Comparison of ENCODE assay signal across 35 cellular contexts in the genomic region with DNA sequence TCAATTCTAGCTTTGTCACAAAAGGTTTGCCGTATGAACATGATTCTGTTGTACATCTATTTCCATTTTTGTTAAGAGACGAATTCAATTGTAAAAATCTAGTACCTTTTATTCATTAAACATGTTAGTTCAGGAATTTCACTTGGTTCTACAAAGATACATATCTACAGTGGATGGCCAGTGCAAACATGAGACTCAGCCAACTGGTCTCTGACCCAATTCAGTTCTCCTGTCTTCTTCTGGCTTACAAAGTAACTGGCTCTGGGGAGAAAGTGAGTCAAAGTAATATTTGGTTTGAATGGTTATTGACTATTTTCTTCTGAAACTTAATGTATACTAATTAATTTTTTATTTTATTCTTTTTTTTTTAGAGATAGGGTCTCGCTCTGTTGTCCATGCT.
"Had no signal": no experiment of that assay in that cellular context is flagged by ENCODE, and none has a peak within 500 bp of the region (broad histone marks: within the 10 kb centered on the region; RNA-seq: fewer than 3 reads in every experiment).

No MANE protein-coding gene starts in this region.

- H3K4me2 ChIP-seq: KMS-11 had no signal

- DNase-seq: Karpas-422, Kasumi-1, MG63, MM.1S, MV-4-11, NCI-H1048, NCI-H1092, NCI-H1092 treated with DMSO at 0.1 percent for 48 hours, NCI-H1105, NCI-H1105 treated with DMSO at 0.1 percent for 48 hours, NCI-H1417, NCI-H1417 treated with DMSO at 0.1 percent for 48 hours, NCI-H1436, NCI-H1436 treated with DMSO at 0.1 percent for 48 hours, NCI-H146, NCI-H1694, NCI-H1694 treated with DMSO at 0.1 percent for 48 hours, NCI-H187, NCI-H187 treated with DMSO at 0.1 percent for 48 hours, NCI-H1930, NCI-H2029, NCI-H2029 treated with DMSO at 0.1 percent for 48 hours, NCI-H2081, NCI-H2081 treated with DMSO at 0.1 percent for 48 hours, NCI-H2107, NCI-H2171, NCI-H2171 treated with DMSO at 0.1 percent for 48 hours, NCI-H2227 treated with DMSO at 0.1 percent for 48 hours, NCI-H226, NCI-H345, NCI-H446, NCI-H446 treated with DMSO at 0.1 percent for 48 hours, NCI-H510A, NCI-H510A treated with DMSO at 0.1 percent for 48 hours had no signal

- H3K9ac ChIP-seq: KMS-11 had no signal

- H3K27me3 ChIP-seq: MG63 had no signal

- H3K36me3 ChIP-seq: MG63 had no signal

- H3K9me3 ChIP-seq: MG63 had no signal

- H3K4me3 ChIP-seq: MG63 had no signal

- H3K27ac ChIP-seq: KMS-11 had no signal
